Comparison of ENCODE assay signal across 18 cellular contexts in the genomic region with DNA sequence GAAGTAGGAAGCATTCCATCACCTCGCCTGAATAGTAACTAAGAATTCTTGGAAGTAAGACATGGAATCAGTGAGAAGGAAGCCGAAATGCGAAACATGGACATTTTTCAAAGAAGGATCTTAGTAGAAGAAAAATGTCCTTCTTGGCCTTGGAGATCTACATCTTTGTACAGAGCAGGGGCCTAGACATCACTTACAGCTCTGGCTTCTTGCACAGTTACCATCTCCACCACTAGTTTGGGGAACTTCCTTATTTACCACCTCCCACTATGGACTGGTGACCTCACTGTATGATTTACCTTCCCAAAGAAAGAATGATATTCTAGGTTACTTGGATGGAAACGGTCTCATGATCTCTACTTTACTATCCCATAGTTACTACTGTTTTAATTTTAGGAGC. TPM values are rescaled to one million over a fixed set of nuclear protein-coding genes. Genes with fewer than 3 reads are reported as not detected.
A peak's percentile ranks its signal among the peaks of the same experiment; 100 is the strongest.
DNase-seq lines count a peak whose midpoint lies in the region; ATAC-seq and TF ChIP-seq lines count a peak whose summit lies in the region.
"Had no signal": no experiment of that assay in that cellular context is flagged by ENCODE, and none has a peak within 500 bp of the region (broad histone marks: within the 10 kb centered on the region; RNA-seq: fewer than 3 reads in every experiment).

No MANE protein-coding gene starts in this region.

- TF ChIP-seq CTCF in AG04450 (IDR thresholded peaks at IDR 0.05; ENCODE audit: low read depth, low read length) (no peak), HFFc6 (IDR thresholded peaks at IDR 0.05) (no peak), endodermal cell (conservative IDR thresholded peaks at IDR 0.05) (no peak)

- 92% methylated on average over 3 to 4 of the region's 4 CpGs for WGBS in endodermal cell (ENCODE audit: insufficient coverage in 1 of 2, insufficient read length in 1 of 2), 2 experiments

- H3K27me3 Mint-ChIP-seq in HFFc6 (ENCODE audit: insufficient read depth) (no peaks in the 10 kb centered on the region), T-cell (no peaks in the 10 kb centered on the region), endodermal cell (ENCODE audit: insufficient read depth) (peaks cover 51% of the 10 kb centered on the region)

- H3K4me3 Mint-ChIP-seq in HFFc6 (no peak overlapping the region), T-cell (peak overlapping the region in 1 of 3 donors; percentile 83), endodermal cell (no peak overlapping the region)
- H3K4me3 Mint-ChIP-seq: H9 had no signal

- H3K27me3 ChIP-seq in AG04450 (ENCODE audit: control insufficient read depth, insufficient read depth, low read length): no peaks in the 10 kb centered on the region
- H3K27me3 ChIP-seq in endodermal cell (ENCODE audit: control insufficient read depth, insufficient read depth, low read length, poor library complexity, severe bottlenecking): peaks cover 4% of the 10 kb centered on the region
- H3K27me3 ChIP-seq: hepatocyte, ovary, sigmoid colon had no signal

- DNase-seq in AG04450 (ENCODE audit: low read depth, low spot score) (no peak), HFFc6 (no peak), T-cell (no peak), endodermal cell (peak; percentile 3), NCI-H2029 treated with DMSO at 0.1 percent for 48 hours (lab: John Stamatoyannopoulos, UW) (no peak), C1 segment of cervical spinal cord (lab: John Stamatoyannopoulos, UW) (no peak)
- no peak for DNase-seq in stimulated activated CD4-positive, alpha-beta T cell treated with anti-CD3 and anti-CD28 coated beads, Interleukin-2, amount 100 ng/mL, for 48 hours
- DNase-seq: activated CD4-positive, alpha-beta T cell treated with anti-CD3 and anti-CD28 coated beads for 1 hour; caudate nucleus; DMS153; H9; ovary; sigmoid colon; stimulated activated CD4-positive, alpha-beta T cell treated with anti-CD3 and anti-CD28 coated beads, Interleukin-4, amount 100 ng/mL, for 1 hour had no signal

- H3K9me3 ChIP-seq in AG04450 (ENCODE audit: control insufficient read depth, insufficient read depth, low read length): no peaks in the 10 kb centered on the region
- H3K9me3 ChIP-seq in endodermal cell (ENCODE audit: control insufficient read depth, low read length): no peaks in the 10 kb centered on the region
- H3K9me3 ChIP-seq: ovary, sigmoid colon, thoracic aorta had no signal

- H3K4me1 Mint-ChIP-seq in HFFc6 (ENCODE audit: low read depth) (peaks cover 66% of the 10 kb centered on the region), T-cell (peaks cover 47 to 67% (median 59%) of the 10 kb centered on the region in 3 donors), endodermal cell (peaks cover 8% of the 10 kb centered on the region)

- peak overlapping the region; percentile 97 for H3K27ac Mint-ChIP-seq in HFFc6
- peak overlapping the region; percentile 98 for H3K27ac Mint-ChIP-seq in T-cell
- H3K27ac Mint-ChIP-seq in endodermal cell: no peak overlapping the region

- H3K36me3 Mint-ChIP-seq in HFFc6 (ENCODE audit: low read depth) (no peaks in the 10 kb centered on the region), T-cell (peaks cover 5% of the 10 kb centered on the region), endodermal cell (ENCODE audit: low read depth) (no peaks in the 10 kb centered on the region)

- H3K27ac ChIP-seq in AG04450 (ENCODE audit: low read depth, low read length) (peak overlapping the region; percentile 91), endodermal cell (ENCODE audit: low read depth, low read length) (no peak overlapping the region)
- H3K27ac ChIP-seq: hepatocyte, ovary, sigmoid colon, thoracic aorta had no signal

- no peak overlapping the region for H3K9ac ChIP-seq in endodermal cell (ENCODE audit: extremely low read depth, low read length, poor library complexity, severe bottlenecking)

- H3K9me3 Mint-ChIP-seq in HFFc6 (no peaks in the 10 kb centered on the region), T-cell (no peaks in the 10 kb centered on the region), endodermal cell (no peaks in the 10 kb centered on the region)
- H3K9me3 Mint-ChIP-seq: H9 had no signal

- POLR2A ChIA-PET in AG04450 (lab: Yijun Ruan, JAX) (interaction anchor here (1.3 to 4.6 kb wide), 3 partner anchors 9 to 16 kb away, joined by 4 to 52 read pairs (median 4); no protein-coding TSS in a partner anchor), T-cell (lab: Charles Lee) (interaction anchor here in 1 of 2 donors (1.1 kb wide), 1 partner anchor 15 kb away, joined by 4 read pairs; a partner anchor contains a TSS)

- H3K4me1 ChIP-seq in endodermal cell (ENCODE audit: control insufficient read depth, insufficient read depth, low read length): peaks cover 5% of the 10 kb centered on the region

- H3K36me3 ChIP-seq in endodermal cell (ENCODE audit: control insufficient read depth, insufficient read depth, low read length): no peaks in the 10 kb centered on the region
- H3K36me3 ChIP-seq: ovary, sigmoid colon, thoracic aorta had no signal

- CTCF ChIA-PET in AG04450 (lab: Charles Lee): interaction anchor here (2.3 kb wide), 1 partner anchor 9 kb away, joined by 5 read pairs; no protein-coding TSS in a partner anchor
- CTCF ChIA-PET in T-cell (lab: Charles Lee): interaction anchor here in 1 of 2 donors (1.8 kb wide), 1 partner anchor 16 kb away, joined by 11 read pairs; a partner anchor contains a TSS

- H3K4me3 ChIP-seq in AG04450 (ENCODE audit: low read depth, low read length) (no peak overlapping the region), endodermal cell (ENCODE audit: low read length) (no peak overlapping the region)
- H3K4me3 ChIP-seq: hepatocyte, ovary, sigmoid colon, thoracic aorta had no signal

- ATAC-seq in T-cell (replicated peaks in 1 of 4) (no peak), HG02973 (IDR thresholded peaks at IDR 0.05; ENCODE audit: unreplicated experiment) (no peak)

RNA-seq across cellular contexts. Expression of a gene that starts 15.7 kb away (rescaled TPM):
- 36.8 and 41.0 TPM in 2 replicates for polyA plus RNA-seq in AG04450 (2011; rRNA removed)
- 56.9 and 69.4 TPM in 2 replicates for polyA minus RNA-seq in AG04450 (2011; rRNA and poly(A)+ RNA removed)
- total RNA-seq in HFFc6 (2021; fragmentation: NEBNext Ultra II Directional; extraction: Animal tissue kit (Norgen Biotek cat#: 25700)): under 1 TPM; 0.38 to 0.70 (median 0.56) TPM
- total RNA-seq in T-cell: 10 to 100 TPM in 3 of 5 donors, 1 to 10 TPM in 2; 8.0 to 13.8 (median 11.2) TPM
- total RNA-seq in endodermal cell: not detected
- polyA plus RNA-seq in endodermal cell (2013, experiment 1 of 2): 0.11 TPM
- 0.12 TPM for polyA plus RNA-seq in endodermal cell (2013, experiment 2 of 2)
- total RNA-seq: H9, kidney epithelial cell had no signal
- polyA plus RNA-seq: hepatocyte had no signal

RNA-seq across cellular contexts. Expression of a gene that starts 35.4 kb away (rescaled TPM):
- 70.9 and 74.4 TPM in 2 replicates for polyA plus RNA-seq in AG04450 (2011; rRNA removed)
- 104 and 106 TPM in 2 replicates for polyA minus RNA-seq in AG04450 (2011; rRNA and poly(A)+ RNA removed)
- 10 to 100 TPM; 32.1 to 40.5 (median 34.6) TPM for total RNA-seq in HFFc6 (2021; fragmentation: NEBNext Ultra II Directional; extraction: Animal tissue kit (Norgen Biotek cat#: 25700))
- total RNA-seq in T-cell (10 to 100 TPM; 17.3 to 47.7 (median 41.9) TPM), endodermal cell (10 to 100 TPM; 47.9 to 50.1 TPM)
- polyA plus RNA-seq in endodermal cell (2013, experiment 1 of 2): 45.1 TPM
- 39.7 TPM for polyA plus RNA-seq in endodermal cell (2013, experiment 2 of 2)

RNA-seq across cellular contexts. Expression of a gene that starts 35.8 kb away (rescaled TPM):
- 28.5 and 31.0 TPM in 2 replicates for polyA plus RNA-seq in AG04450 (2011; rRNA removed)
- 23.4 and 24.1 TPM in 2 replicates for polyA minus RNA-seq in AG04450 (2011; rRNA and poly(A)+ RNA removed)
- total RNA-seq in HFFc6 (2021; fragmentation: NEBNext Ultra II Directional; extraction: Animal tissue kit (Norgen Biotek cat#: 25700)): 10 to 100 TPM; 37.2 to 82.0 (median 77.1) TPM
- total RNA-seq in T-cell: 1 to 10 TPM; 1.3 to 2.3 (median 2.0) TPM
- total RNA-seq in endodermal cell: 10 to 100 TPM; 56.3 to 85.9 TPM
- 64.2 TPM for polyA plus RNA-seq in endodermal cell (2013, experiment 1 of 2)
- 75.5 TPM for polyA plus RNA-seq in endodermal cell (2013, experiment 2 of 2)

RNA-seq across cellular contexts. Expression of a gene that starts 40.6 kb away (rescaled TPM):
- polyA plus RNA-seq in AG04450 (2011; rRNA removed): 147 TPM in 2 replicates
- 68.2 and 73.1 TPM in 2 replicates for polyA minus RNA-seq in AG04450 (2011; rRNA and poly(A)+ RNA removed)
- total RNA-seq in HFFc6 (2021; fragmentation: NEBNext Ultra II Directional; extraction: Animal tissue kit (Norgen Biotek cat#: 25700)): 100 to 1,000 TPM; 148 to 158 (median 153) TPM
- total RNA-seq in T-cell (10 to 100 TPM; 55.8 to 69.7 (median 64.8) TPM), endodermal cell (10 to 100 TPM; 63.0 to 65.1 TPM)
- 64.4 TPM for polyA plus RNA-seq in endodermal cell (2013, experiment 1 of 2)
- polyA plus RNA-seq in endodermal cell (2013, experiment 2 of 2): 63.0 TPM

Comparison
In these comparisons a context has a peak if more than half of its experiments do, and no peak if none do; other contexts are left out.
1. RNA of a gene that starts 15.7 kb away (total RNA-seq): 8.0 to 13.8 TPM in T-cell; 0.38 to 0.70 TPM in HFFc6 and not detected in endodermal cell; every median in the first group is over 4 times any median in the second.
2. RNA of a gene that starts 35.8 kb away (total RNA-seq): 56.3 to 85.9 TPM in endodermal cell and 37.2 to 82.0 TPM in HFFc6; 1.3 to 2.3 TPM in T-cell; every median in the first group is over 10 times any median in the second.